In genomic region chr6:145816392-145816791, GRCh38 we compare ENCODE assay signal across 1 cellular context.
TF ChIP-seq lines count a peak whose summit lies in the region.

No MANE protein-coding gene starts in this region.

TF ChIP-seq in H1, 55 proteins besides CTCF, POLR2A, EP300 and RAD21 (continued from another document):
- TF ChIP-seq PHF8 (conservative IDR thresholded peaks at IDR 0.05; ENCODE audit: low read depth, low read length) (no peak), EGR1 (IDR thresholded peaks at IDR 0.05; ENCODE audit: borderline replicate concordance, low read depth, low read length) (no peak), EZH2 (IDR thresholded peaks at IDR 0.05; ENCODE audit: low read depth, low read length, severe bottlenecking) (no peak)
